ENCODE assay signal across 11 cellular contexts in genomic region chr5:141354900-141355469, GRCh38. TPM values are rescaled to one million over a fixed set of nuclear protein-coding genes. Genes with fewer than 3 reads are reported as not detected.
DNase-seq lines count a peak whose midpoint lies in the region; ATAC-seq and TF ChIP-seq lines count a peak whose summit lies in the region.
"Had no signal": no experiment of that assay in that cellular context is flagged by ENCODE, and none has a peak within 500 bp of the region (broad histone marks: within the 10 kb centered on the region; RNA-seq: fewer than 3 reads in every experiment).

Gene PCDHGA4 (plus strand): TSS chr5:141355021. CDS start chr5:141355108, 87 bp downstream.

- peaks cover 7% of the 10 kb centered on the region for H3K4me1 ChIP-seq in OCI-LY7 (ENCODE audit: insufficient read depth, low read length, poor library complexity, severe bottlenecking)
- no peaks in the 10 kb centered on the region for H3K4me1 ChIP-seq in skeletal muscle satellite cell (ENCODE audit: control insufficient read depth, insufficient read depth, low read length)
- no peaks in the 10 kb centered on the region for H3K4me1 ChIP-seq in prostate gland (replicated peaks)
- H3K4me1 ChIP-seq: A549 had no signal

- H2AFZ ChIP-seq in OCI-LY7 (ENCODE audit: low read length), result peak within 1 kb of the TSS; percentile 46; the same call in 1 of the 2 replicates

- TF ChIP-seq CTCF in OCI-LY7 (conservative IDR thresholded peaks at IDR 0.05; ENCODE audit: low read length), result peak; percentile 98
- TF ChIP-seq CTCF in epithelial cell of esophagus (IDR thresholded peaks at IDR 0.05; ENCODE audit: insufficient read depth, low read depth, low read length, missing control alignments), result peak; percentile 26
- TF ChIP-seq CTCF in prostate gland (IDR thresholded peaks at IDR 0.05), result peak in 1 of 4 experiments; percentile 32

- DNase-seq in DMS53 (lab: John Stamatoyannopoulos, UW), result peak; percentile 45
- DNase-seq in DMS53 treated with DMSO at 0.1 percent for 48 hours (lab: John Stamatoyannopoulos, UW; ENCODE audit: unreplicated experiment), result no peak
- peak; percentile 39 for DNase-seq in OCI-LY7 (ENCODE audit: low spot score)
- DNase-seq in epithelial cell of esophagus (ENCODE audit: low read depth), result no peak
- DNase-seq in prostate gland (ENCODE audit: low spot score), result no peak
- DNase-seq in NCI-H1436 (lab: John Stamatoyannopoulos, UW), result no peak
- DNase-seq: activated CD8-positive, alpha-beta memory T cell treated with anti-CD3 and anti-CD28 coated beads, Interleukin-2, amount 10 ng/mL, durations not matched to agents 7 days and 5 days; NCI-H2107 had no signal

- H3K4me2 ChIP-seq in OCI-LY7 (ENCODE audit: low read length) (peak within 1 kb of the TSS; percentile 32), skeletal muscle satellite cell (ENCODE audit: low read length) (peak within 1 kb of the TSS; percentile 59)
- H3K4me2 ChIP-seq: A549 had no signal

- H3K79me2 ChIP-seq in OCI-LY7 (ENCODE audit: insufficient read depth, low read depth, low read length), result no peaks in the 10 kb centered on the region; the same call in 1 of the 2 replicates

- TF ChIP-seq POLR2A in prostate gland (IDR thresholded peaks at IDR 0.05), result no peak

- H3K9me3 ChIP-seq in OCI-LY7 (ENCODE audit: low read length), result no peaks in the 10 kb centered on the region
- peaks cover 10% of the 10 kb centered on the region for H3K9me3 ChIP-seq in skeletal muscle satellite cell (replicated peaks; ENCODE audit: low read length)
- H3K9me3 ChIP-seq in prostate gland, result no peaks in the 10 kb centered on the region

- no peak for ATAC-seq in GM21423 (IDR thresholded peaks at IDR 0.05; ENCODE audit: unreplicated experiment)
- ATAC-seq: A549; activated CD8-positive, alpha-beta memory T cell treated with anti-CD3 and anti-CD28 coated beads, Interleukin-2, amount 10 ng/mL, durations not matched to agents 7 days and 5 days had no signal

- WGBS in prostate gland, result 18% methylated on average over 29 of the region's 29 CpGs

- intact Hi-C loops in OCI-LY7 (cut with micrococcal nuclease; ENCODE audit: unreplicated experiment), result loop anchor here (1.0 to 10.0 kb wide), 3 partner anchors 24 to 160 kb away; partner anchors contain the start of genes PCDHB10, PCDHB11 and PCDHGA10
- intact Hi-C loops in prostate gland (cut with DNase I), result no loop called here

- no peaks in the 10 kb centered on the region for H3K27me3 ChIP-seq in skeletal muscle satellite cell (ENCODE audit: control insufficient read depth, insufficient read depth, low read length)
- peaks cover 3% of the 10 kb centered on the region for H3K27me3 ChIP-seq in prostate gland (replicated peaks; ENCODE audit: insufficient read depth)

- H3K4me3 ChIP-seq in OCI-LY7 (ENCODE audit: low read depth, low read length, poor library complexity, severe bottlenecking) (no peak within 1 kb of the TSS), epithelial cell of esophagus (ENCODE audit: low read length) (peak within 1 kb of the TSS; percentile 6), skeletal muscle satellite cell (ENCODE audit: low read length) (peak within 1 kb of the TSS; percentile 62), prostate gland (no peak within 1 kb of the TSS)
- H3K4me3 ChIP-seq: A549 had no signal

- H3K9ac ChIP-seq in skeletal muscle satellite cell (ENCODE audit: low read depth, low read length), result peak within 1 kb of the TSS; percentile 56

- H3K27ac ChIP-seq in OCI-LY7 (ENCODE audit: low read depth, low read length, poor library complexity, severe bottlenecking), result no peak within 1 kb of the TSS
- H3K27ac ChIP-seq in prostate gland, result no peak within 1 kb of the TSS
- H3K27ac ChIP-seq: A549 had no signal

- BruUV-seq in OCI-LY7 (replicated peaks; lab: Mats Ljungman, UMichigan), result no TSS peak

- CTCF ChIA-PET in OCI-LY7 (lab: Charles Lee; ENCODE audit: unreplicated experiment), result interaction anchor here (1.4 kb wide), 1 partner anchor 36 kb away, joined by 3 read pairs; no protein-coding TSS in a partner anchor

- H3K9me2 ChIP-seq in OCI-LY7 (ENCODE audit: insufficient read depth, low read length), result no peaks in the 10 kb centered on the region

- no peaks in the 10 kb centered on the region for H4K20me1 ChIP-seq in OCI-LY7 (ENCODE audit: insufficient read depth, low read length)

- POLR2A ChIA-PET in OCI-LY7 (lab: Charles Lee), result no interaction called here

- H3K36me3 ChIP-seq in OCI-LY7 (ENCODE audit: insufficient read depth, low read length), result no peaks in the 10 kb centered on the region
- H3K36me3 ChIP-seq in skeletal muscle satellite cell (ENCODE audit: insufficient read depth, low read length), result no peaks in the 10 kb centered on the region
- no peaks in the 10 kb centered on the region for H3K36me3 ChIP-seq in prostate gland

RNA-seq across cellular contexts. Expression of gene PCDHGA4, which starts in this region (rescaled TPM):
- total RNA-seq in OCI-LY7 (2014; rRNA removed; shearing (Covaris generic)), result 1.9 and 3.5 TPM in 2 replicates
- total RNA-seq in OCI-LY7 (2022), result 1.8 and 1.9 TPM in 2 replicates
- total RNA-seq in skeletal muscle satellite cell (2012; rRNA removed), result 2.5 and 4.8 TPM in 2 replicates
- total RNA-seq in prostate gland, result 10 to 100 TPM in 1 of 2 donors, 1 to 10 TPM in 1; 2.5 to 10.5 TPM

Comparison
In these comparisons a context has a peak if more than half of its experiments do, and no peak if none do; other contexts are left out.
1. DNase-seq: peak in DMS53 (single experiment) and OCI-LY7 (single experiment); none in DMS53 treated with DMSO at 0.1 percent for 48 hours (single experiment), epithelial cell of esophagus (single experiment), prostate gland (single experiment) and NCI-H1436 (single experiment).
2. H3K4me3 ChIP-seq: peak in epithelial cell of esophagus (single experiment) and skeletal muscle satellite cell (single experiment); none in OCI-LY7 (single experiment) and prostate gland (0 of 2).